ENCODE assay signal across 9 cellular contexts in genomic region chr17:40348136-40348504, GRCh38. TPM values are rescaled to one million over a fixed set of nuclear protein-coding genes. Genes with fewer than 3 reads are reported as not detected.
DNase-seq lines count a peak whose midpoint lies in the region; TF ChIP-seq lines count a peak whose summit lies in the region.
"Had no signal": no experiment of that assay in that cellular context is flagged by ENCODE, and none has a peak within 500 bp of the region (broad histone marks: within the 10 kb centered on the region; RNA-seq: fewer than 3 reads in every experiment).

No MANE protein-coding gene starts in this region.

- peaks cover 9% of the 10 kb centered on the region for H3K27me3 Mint-ChIP-seq in neural progenitor cell (ENCODE audit: insufficient read depth, low read depth)
- no peaks in the 10 kb centered on the region for H3K27me3 Mint-ChIP-seq in T-helper 2 cell treated with Interferon-gamma antibody and Interleukin-4, amounts not matched to agents 5 μg/mL and 100 μg/mL, for 36 hours (ENCODE audit: low read depth)

- H3K9ac ChIP-seq in BLaER1 (peak overlapping the region; percentile 85), neural progenitor cell (no peak overlapping the region)

- H3K4me3 Mint-ChIP-seq in neural progenitor cell, result peak overlapping the region; percentile 55
- H3K4me3 Mint-ChIP-seq in T-helper 2 cell treated with Interferon-gamma antibody and Interleukin-4, amounts not matched to agents 5 μg/mL and 100 μg/mL, for 36 hours, result no peak overlapping the region

- 47 to 48% methylated on average over 5 of the region's 5 CpGs for WGBS in esophagus, 2 donors

- no peak for DNase-seq in OCI-LY7 (ENCODE audit: low spot score)
- DNase-seq in neural progenitor cell (ENCODE audit: low spot score), result no peak
- no peak for DNase-seq in T-helper 2 cell treated with Interferon-gamma antibody and Interleukin-4, amounts not matched to agents 5 μg/mL and 100 μg/mL, for 36 hours (ENCODE audit: low spot score)
- no peak for DNase-seq in T-helper 9 cell
- DNase-seq in OCI-M2 (lab: John Stamatoyannopoulos, UW; ENCODE audit: unreplicated experiment), result no peak
- no peak for DNase-seq in NCI-H2081 (lab: John Stamatoyannopoulos, UW)
- DNase-seq: stimulated activated CD4-positive, alpha-beta T cell treated with anti-CD3 and anti-CD28 coated beads, Interleukin-12 subunit alpha, Interleukin-12 subunit beta, amount 100 ng/mL, for 4 hours had no signal

- intact Hi-C loops in OCI-LY7 (cut with micrococcal nuclease; ENCODE audit: unreplicated experiment), result no loop called here

- H4K20me1 ChIP-seq in BLaER1 (peaks cover 33% of the 10 kb centered on the region), OCI-LY7 (ENCODE audit: insufficient read depth, low read length) (no peaks in the 10 kb centered on the region), neural progenitor cell (ENCODE audit: low read depth) (peaks cover 78% of the 10 kb centered on the region)

- H3K79me2 ChIP-seq in OCI-LY7 (ENCODE audit: insufficient read depth, low read depth, low read length) (no peaks in the 10 kb centered on the region), neural progenitor cell (ENCODE audit: low read depth) (no peaks in the 10 kb centered on the region)

- H3K4me1 Mint-ChIP-seq in neural progenitor cell, result peaks cover 84% of the 10 kb centered on the region
- peaks cover 21% of the 10 kb centered on the region for H3K4me1 Mint-ChIP-seq in T-helper 2 cell treated with Interferon-gamma antibody and Interleukin-4, amounts not matched to agents 5 μg/mL and 100 μg/mL, for 36 hours (ENCODE audit: low read depth)

- no peak for TF ChIP-seq CTCF in OCI-LY7 (conservative IDR thresholded peaks at IDR 0.05; ENCODE audit: low read length)
- TF ChIP-seq CTCF in neural progenitor cell (IDR thresholded peaks at IDR 0.05), result no peak

- H3K4me2 ChIP-seq in BLaER1 (peak overlapping the region; percentile 97), OCI-LY7 (ENCODE audit: low read length) (peak overlapping the region; percentile 60), neural progenitor cell (peak overlapping the region; percentile 98)

- POLR2A ChIA-PET in OCI-LY7 (lab: Charles Lee), result no interaction called here

- H3K36me3 ChIP-seq in BLaER1 (peaks cover 32% of the 10 kb centered on the region), OCI-LY7 (ENCODE audit: insufficient read depth, low read length) (no peaks in the 10 kb centered on the region), esophagus (ENCODE audit: control insufficient read depth in 2 of 2, insufficient read depth in 2 of 2, low read length in 1 of 2) (peaks cover 6 to 16% of the 10 kb centered on the region in 2 donors), neural progenitor cell (no peaks in the 10 kb centered on the region)

- H3K9me3 ChIP-seq in BLaER1 (no peaks in the 10 kb centered on the region), OCI-LY7 (ENCODE audit: low read length) (no peaks in the 10 kb centered on the region), esophagus (ENCODE audit: control insufficient read depth in 2 of 2, insufficient read depth in 1 of 2, low read depth in 1 of 2, low read length in 1 of 2) (no peaks in the 10 kb centered on the region), neural progenitor cell (ENCODE audit: low read depth) (no peaks in the 10 kb centered on the region)

- H3K27me3 ChIP-seq in BLaER1 (no peaks in the 10 kb centered on the region), esophagus (ENCODE audit: control insufficient read depth in 1 of 2, insufficient read depth in 2 of 2, low read length in 2 of 2) (no peaks in the 10 kb centered on the region), neural progenitor cell (peaks cover 36% of the 10 kb centered on the region)

- CTCF ChIA-PET in OCI-LY7 (lab: Charles Lee; ENCODE audit: unreplicated experiment), result no interaction called here

- H3K9me3 Mint-ChIP-seq in neural progenitor cell, result no peaks in the 10 kb centered on the region
- no peaks in the 10 kb centered on the region for H3K9me3 Mint-ChIP-seq in T-helper 2 cell treated with Interferon-gamma antibody and Interleukin-4, amounts not matched to agents 5 μg/mL and 100 μg/mL, for 36 hours

- no peak overlapping the region for H3K27ac Mint-ChIP-seq in neural progenitor cell
- no peak overlapping the region for H3K27ac Mint-ChIP-seq in T-helper 2 cell treated with Interferon-gamma antibody and Interleukin-4, amounts not matched to agents 5 μg/mL and 100 μg/mL, for 36 hours

- peak overlapping the region; percentile 74 for H3K27ac ChIP-seq in BLaER1
- H3K27ac ChIP-seq in OCI-LY7 (ENCODE audit: low read depth, low read length, poor library complexity, severe bottlenecking), result peak overlapping the region; percentile 26
- H3K27ac ChIP-seq in esophagus (ENCODE audit: low read depth in 2 of 2, low read length in 1 of 2), result peak overlapping the region; percentile 20 to 39
- no peak overlapping the region for H3K27ac ChIP-seq in neural progenitor cell

- BruUV-seq in OCI-LY7 (replicated peaks; lab: Mats Ljungman, UMichigan), result no TSS peak

- H3K4me3 ChIP-seq in BLaER1 (peak overlapping the region; percentile 42), OCI-LY7 (ENCODE audit: low read depth, low read length, poor library complexity, severe bottlenecking) (no peak overlapping the region), esophagus (ENCODE audit: low read depth in 1 of 2, low read length in 2 of 2) (no peak overlapping the region), neural progenitor cell (no peak overlapping the region)

- peaks cover 12% of the 10 kb centered on the region for H3K36me3 Mint-ChIP-seq in neural progenitor cell
- H3K36me3 Mint-ChIP-seq in T-helper 2 cell treated with Interferon-gamma antibody and Interleukin-4, amounts not matched to agents 5 μg/mL and 100 μg/mL, for 36 hours (ENCODE audit: low read depth), result peaks cover 35% of the 10 kb centered on the region

- H3K9me2 ChIP-seq in OCI-LY7 (ENCODE audit: insufficient read depth, low read length), result no peaks in the 10 kb centered on the region

- H3K4me1 ChIP-seq in BLaER1, result peaks cover 100% of the 10 kb centered on the region
- H3K4me1 ChIP-seq in OCI-LY7 (ENCODE audit: insufficient read depth, low read length, poor library complexity, severe bottlenecking), result peaks cover 27% of the 10 kb centered on the region
- H3K4me1 ChIP-seq in esophagus (ENCODE audit: control insufficient read depth in 2 of 2, insufficient read depth in 2 of 2, low read length in 1 of 2), result peaks cover 10 to 48% of the 10 kb centered on the region in 2 donors
- peaks cover 76% of the 10 kb centered on the region for H3K4me1 ChIP-seq in neural progenitor cell

- H3F3A ChIP-seq in neural progenitor cell (ENCODE audit: low read depth), result peaks cover 28% of the 10 kb centered on the region

- no peak overlapping the region for H2AFZ ChIP-seq in OCI-LY7 (ENCODE audit: low read length)
- H2AFZ ChIP-seq in neural progenitor cell (replicated peaks), result no peak overlapping the region

RNA-seq across cellular contexts. Expression of gene GJD3, which starts 16.4 kb away (rescaled TPM):
- total RNA-seq in OCI-LY7 (2014; rRNA removed; shearing (Covaris generic)), result not detected in 2 replicates
- total RNA-seq in OCI-LY7 (2022) (not detected in 2 replicates), neural progenitor cell (ENCODE audit: low replicate concordance) (not detected in 2 replicates)
- polyA plus RNA-seq in esophagus, result 1 to 10 TPM in 1 of 2 donors, under 1 TPM in 1; 0.68 to 1.0 TPM

RNA-seq across cellular contexts. Expression of gene RARA, which starts 39.1 kb away (rescaled TPM):
- 3.1 and 5.7 TPM in 2 replicates for total RNA-seq in OCI-LY7 (2014; rRNA removed; shearing (Covaris generic))
- total RNA-seq in OCI-LY7 (2022) (8.0 and 8.6 TPM in 2 replicates), neural progenitor cell (ENCODE audit: low replicate concordance) (9.0 and 9.4 TPM in 2 replicates)
- polyA plus RNA-seq in esophagus, result 1 to 10 TPM; 5.2 to 6.6 TPM
